Comparison of ENCODE assay signal across 8 cellular contexts in genomic region chr9:124258765-124259272, GRCh38. TPM values are rescaled to one million over a fixed set of nuclear protein-coding genes. Genes with fewer than 3 reads are reported as not detected.
DNase-seq lines count a peak whose midpoint lies in the region; TF ChIP-seq lines count a peak whose summit lies in the region.

No MANE protein-coding gene starts in this region.

- CTCF ChIA-PET in BJ (lab: Yijun Ruan, JAX) = interaction anchor here (1.0 to 1.3 kb wide), 3 partner anchors 38 to 132 kb away, joined by 3 to 7 read pairs (median 3); no protein-coding TSS in a partner anchor

- H3K4me3 ChIP-seq in BJ (ENCODE audit: low read depth, low read length) (peak overlapping the region; percentile 79), KMS-11 (IDR thresholded peaks at IDR 0.05; ENCODE audit: insufficient read depth, low read depth, low read length) (no peak overlapping the region), mononuclear cell (ENCODE audit: low read length) (peak overlapping the region; percentile 66)

- H3K4me2 ChIP-seq in KMS-11 = peak overlapping the region; percentile 68

- POLR2A ChIA-PET in BJ (lab: Charles Lee) = interaction anchor here (0.6 kb wide), 1 partner anchor 136 kb away, joined by 5 read pairs; no protein-coding TSS in a partner anchor

- H3K27me3 ChIP-seq in BJ (ENCODE audit: control insufficient read depth, insufficient read depth, low read length) (no peaks in the 10 kb centered on the region), KMS-11 (ENCODE audit: insufficient read depth, low read depth) (no peaks in the 10 kb centered on the region), mononuclear cell (ENCODE audit: insufficient read depth, low read length) (no peaks in the 10 kb centered on the region)

- no peak for TF ChIP-seq CTCF in BJ (IDR thresholded peaks at IDR 0.05; ENCODE audit: insufficient read depth, low read depth, low read length)
- TF ChIP-seq CTCF in KMS-11 (conservative IDR thresholded peaks at IDR 0.05; ENCODE audit: low read depth, low read length) = no peak
- TF ChIP-seq CTCF in chondrocyte (IDR thresholded peaks at IDR 0.05) = no peak

- H3K9me3 ChIP-seq in mononuclear cell (ENCODE audit: low read depth, low read length) = no peaks in the 10 kb centered on the region

- H3K4me1 ChIP-seq in KMS-11 (ENCODE audit: low read depth, poor library complexity, severe bottlenecking) = peaks cover 15% of the 10 kb centered on the region
- H3K4me1 ChIP-seq in mononuclear cell (ENCODE audit: insufficient read depth, low read length) = peaks cover 68% of the 10 kb centered on the region

- peaks cover 28% of the 10 kb centered on the region for H3K79me2 ChIP-seq in KMS-11 (ENCODE audit: insufficient read depth, low read depth)

- no peaks in the 10 kb centered on the region for H4K20me1 ChIP-seq in KMS-11 (ENCODE audit: insufficient read depth)

- peaks cover 2% of the 10 kb centered on the region for H3K36me3 ChIP-seq in BJ (ENCODE audit: control insufficient read depth, insufficient read depth, low read length)
- no peaks in the 10 kb centered on the region for H3K36me3 ChIP-seq in KMS-11 (ENCODE audit: insufficient read depth)

- H3K27me3 Mint-ChIP-seq in chondrocyte (ENCODE audit: low read depth) = no peaks in the 10 kb centered on the region

- peak overlapping the region; percentile 99 for H3K27ac Mint-ChIP-seq in chondrocyte (ENCODE audit: unreplicated experiment)

- peaks cover 3% of the 10 kb centered on the region for H3K36me3 Mint-ChIP-seq in chondrocyte (ENCODE audit: low read depth)

- no peak for DNase-seq in BJ (ENCODE audit: low read depth)
- DNase-seq in chondrocyte (ENCODE audit: low spot score) = no peak
- no peak for DNase-seq in NCI-H1092 (lab: John Stamatoyannopoulos, UW)
- DNase-seq in COR-L47 (lab: John Stamatoyannopoulos, UW) = no peak
- DNase-seq in NCI-H82 treated with DMSO at 0.1 percent for 48 hours (lab: John Stamatoyannopoulos, UW; ENCODE audit: unreplicated experiment) = no peak
- no peak for DNase-seq in NCI-H1417 (lab: John Stamatoyannopoulos, UW)

- peak overlapping the region; percentile 95 for H3K4me3 Mint-ChIP-seq in chondrocyte (ENCODE audit: unreplicated experiment)

- H3K9ac ChIP-seq in KMS-11 = peak overlapping the region; percentile 80; the same call in 1 of the 2 replicates

- H3K4me1 Mint-ChIP-seq in chondrocyte (ENCODE audit: low read depth) = peaks cover 67% of the 10 kb centered on the region

- H3K27ac ChIP-seq in KMS-11 = no peak overlapping the region

- H2AFZ ChIP-seq in KMS-11 (ENCODE audit: low read depth) = peak overlapping the region; percentile 66; the same call in 1 of the 2 replicates

- no peaks in the 10 kb centered on the region for H3K9me3 Mint-ChIP-seq in chondrocyte (ENCODE audit: low read depth)

RNA-seq across cellular contexts. Expression of gene NEK6, which starts 1.1 kb away (rescaled TPM):
- polyA plus RNA-seq in BJ (2011; rRNA removed) = 71.1 and 73.6 TPM in 2 replicates
- 72.5 and 76.5 TPM in 2 replicates for polyA minus RNA-seq in BJ (2011; rRNA and poly(A)+ RNA removed)
- 99.9 to 110 TPM (median 107 TPM) in 3 replicates for total RNA-seq in chondrocyte
- total RNA-seq in mononuclear cell = 11.2 TPM
